Comparison of ENCODE assay signal across 8 cellular contexts in genomic region chr11:63614136-63614664, GRCh38. TPM values are rescaled to one million over a fixed set of nuclear protein-coding genes. Genes with fewer than 3 reads are reported as not detected.
DNase-seq lines count a peak whose midpoint lies in the region; ATAC-seq, FAIRE-seq and TF ChIP-seq lines count a peak whose summit lies in the region.

PLAAT3 (minus strand) TSS chr11:63614433; CDS start chr11:63614014, 419 bp downstream.

- no peak for TF ChIP-seq RAD21 in HepG2 (CRISPR knock-in tag; IDR thresholded peaks at IDR 0.05)

- H3K4me3 ChIP-seq in KMS-11 (IDR thresholded peaks at IDR 0.05; ENCODE audit: insufficient read depth, low read depth, low read length) (no peak within 1 kb of the TSS), duodenal mucosa (ENCODE audit: low read depth in 1 of 2, low read length in 2 of 2) (peak within 1 kb of the TSS; percentile 84 to 95), HepG2 (replicated peaks in 1 of 3; ENCODE audit: insufficient read depth in 1 of 3, low read depth in 2 of 3, low read length in 3 of 3) (peak within 1 kb of the TSS; percentile 24 to 28 (median 26); a peak in 4 of 6 replicates)

- no peak within 1 kb of the TSS for H3K27ac ChIP-seq in KMS-11
- H3K27ac ChIP-seq in duodenal mucosa (ENCODE audit: low read depth, low read length), result peak within 1 kb of the TSS; percentile 42
- H3K27ac ChIP-seq in HepG2 (ENCODE audit: extremely low read length, insufficient read depth, low read length), result no peak within 1 kb of the TSS

- H3K4me2 ChIP-seq in KMS-11 (no peak within 1 kb of the TSS), HepG2 (ENCODE audit: low read depth, low read length) (peak within 1 kb of the TSS; percentile 61)

- H3K36me3 ChIP-seq in KMS-11 (ENCODE audit: insufficient read depth), result no peaks in the 10 kb centered on the region
- no peaks in the 10 kb centered on the region for H3K36me3 ChIP-seq in duodenal mucosa (ENCODE audit: control insufficient read depth in 1 of 2, insufficient read depth in 2 of 2, low read length in 2 of 2)
- H3K36me3 ChIP-seq in HepG2 (replicated peaks in 1 of 2; ENCODE audit: control insufficient read depth in 1 of 2, insufficient read depth in 2 of 2, low read length in 2 of 2), result no peaks in the 10 kb centered on the region

- POLR2A ChIA-PET in HepG2 (lab: Yijun Ruan, JAX), result no interaction called here

- no peak for FAIRE-seq in HepG2 (lab: Jason Lieb, UNC)

- H3K27me3 ChIP-seq in KMS-11 (ENCODE audit: insufficient read depth, low read depth) (no peaks in the 10 kb centered on the region), duodenal mucosa (ENCODE audit: control insufficient read depth in 1 of 2, insufficient read depth in 2 of 2, low read length in 2 of 2) (no peaks in the 10 kb centered on the region), HepG2 (ENCODE audit: control insufficient read depth in 1 of 2, insufficient read depth in 2 of 2, low read length in 2 of 2) (no peaks in the 10 kb centered on the region)

- H4K20me1 ChIP-seq in KMS-11 (ENCODE audit: insufficient read depth), result no peaks in the 10 kb centered on the region
- no peaks in the 10 kb centered on the region for H4K20me1 ChIP-seq in HepG2 (ENCODE audit: insufficient read depth, low read length)

- BruUV-seq in HepG2 (replicated peaks; lab: Mats Ljungman, UMichigan), result no TSS peak

- CTCF ChIA-PET in HepG2 (lab: Yijun Ruan, JAX; ENCODE audit: low intra/inter-chr PET ratio, low total read pairs), result no interaction called here

- ATAC-seq in HepG2, result peak; percentile 76

- WGBS in HepG2 (ENCODE audit: low lambda C conversion rate), result 69% methylated on average over 35 of the region's 53 CpGs

- H3K9me3 ChIP-seq in duodenal mucosa (ENCODE audit: control insufficient read depth in 1 of 2, low read length in 2 of 2) (no peaks in the 10 kb centered on the region), HepG2 (ENCODE audit: low read length) (no peaks in the 10 kb centered on the region)

- in situ Hi-C loops in HepG2 (cut with HindIII; ENCODE audit: extremely low pct_ligation_motif_present, low pct_unique_long_range_greater_than_20kb), result no loop called here

- no peak for TF ChIP-seq CTCF in KMS-11 (conservative IDR thresholded peaks at IDR 0.05; ENCODE audit: low read depth, low read length)
- TF ChIP-seq CTCF in HepG2 (CRISPR knock-in tag; IDR thresholded peaks at IDR 0.05), result no peak

- TF ChIP-seq POLR2A in HepG2 (IDR thresholded peaks at IDR 0.05; ENCODE audit: insufficient read depth in 1 of 2, low read depth in 2 of 2, low read length in 2 of 2), result no peak

- intact Hi-C loops in HepG2 (cut with micrococcal nuclease; ENCODE audit: unreplicated experiment), result no loop called here

- TF ChIP-seq EP300 in HepG2 (IDR thresholded peaks at IDR 0.05; ENCODE audit: low read depth in 2 of 2, low read length in 2 of 2), result no peak
- TF ChIP-seq EP300 in HepG2 (CRISPR knock-in tag; IDR thresholded peaks at IDR 0.05; ENCODE audit: borderline replicate concordance), result no peak

- H2AFZ ChIP-seq in KMS-11 (ENCODE audit: low read depth) (peak within 1 kb of the TSS; percentile 34; the same call in 1 of the 2 replicates), HepG2 (ENCODE audit: low read length) (no peak within 1 kb of the TSS)

- peak; percentile 76 for DNase-seq in NCI-H748 (lab: John Stamatoyannopoulos, UW; ENCODE audit: unreplicated experiment)
- no peak for DNase-seq in NCI-H748 treated with DMSO at 0.1 percent for 48 hours (lab: John Stamatoyannopoulos, UW)
- peak; percentile 10 to 15 for DNase-seq in activated CD4-positive, alpha-beta T cell treated with anti-CD3 and anti-CD28 coated beads for 4 hours
- no peak for DNase-seq in HepG2 (ENCODE audit: low spot score)
- DNase-seq in stimulated activated CD4-positive, alpha-beta T cell treated with anti-CD3 and anti-CD28 coated beads, Interleukin-4, amount 100 ng/mL, for 1 hour, result peak; percentile 15
- DNase-seq in NCI-H128 (lab: John Stamatoyannopoulos, UW; ENCODE audit: unreplicated experiment), result no peak

- H3K79me2 ChIP-seq in KMS-11 (ENCODE audit: insufficient read depth, low read depth) (no peaks in the 10 kb centered on the region), HepG2 (ENCODE audit: insufficient read depth, low read length) (no peaks in the 10 kb centered on the region)

- H3K9ac ChIP-seq in KMS-11 (no peak within 1 kb of the TSS), duodenal mucosa (ENCODE audit: low read depth in 1 of 2, low read length in 2 of 2) (peak within 1 kb of the TSS; percentile 65 to 81), HepG2 (ENCODE audit: insufficient read depth, low read depth, low read length) (0 out of 2 replicates have a peak within 1 kb of the TSS, but pooled peaks have one; percentile 15)

- H3K4me1 ChIP-seq in KMS-11 (ENCODE audit: low read depth, poor library complexity, severe bottlenecking), result no peaks in the 10 kb centered on the region
- peaks cover 16 to 19% of the 10 kb centered on the region in 2 donors for H3K4me1 ChIP-seq in duodenal mucosa (ENCODE audit: control insufficient read depth in 1 of 2, insufficient read depth in 2 of 2, low read length in 2 of 2)
- H3K4me1 ChIP-seq in HepG2 (ENCODE audit: insufficient read depth, low read length), result peaks cover 42% of the 10 kb centered on the region

TF ChIP-seq in HepG2, 621 proteins besides CTCF, POLR2A, EP300 and RAD21 (continues in another document):
- no peak for TF ChIP-seq ZNF780A (CRISPR knock-in tag; IDR thresholded peaks at IDR 0.05)
- TF ChIP-seq ZIK1 (CRISPR knock-in tag; IDR thresholded peaks at IDR 0.05; ENCODE audit: borderline replicate concordance, low read depth), result no peak
- TF ChIP-seq TSC22D2 (CRISPR knock-in tag; IDR thresholded peaks at IDR 0.05; ENCODE audit: borderline replicate concordance), result no peak
- TF ChIP-seq, protein P1, sequence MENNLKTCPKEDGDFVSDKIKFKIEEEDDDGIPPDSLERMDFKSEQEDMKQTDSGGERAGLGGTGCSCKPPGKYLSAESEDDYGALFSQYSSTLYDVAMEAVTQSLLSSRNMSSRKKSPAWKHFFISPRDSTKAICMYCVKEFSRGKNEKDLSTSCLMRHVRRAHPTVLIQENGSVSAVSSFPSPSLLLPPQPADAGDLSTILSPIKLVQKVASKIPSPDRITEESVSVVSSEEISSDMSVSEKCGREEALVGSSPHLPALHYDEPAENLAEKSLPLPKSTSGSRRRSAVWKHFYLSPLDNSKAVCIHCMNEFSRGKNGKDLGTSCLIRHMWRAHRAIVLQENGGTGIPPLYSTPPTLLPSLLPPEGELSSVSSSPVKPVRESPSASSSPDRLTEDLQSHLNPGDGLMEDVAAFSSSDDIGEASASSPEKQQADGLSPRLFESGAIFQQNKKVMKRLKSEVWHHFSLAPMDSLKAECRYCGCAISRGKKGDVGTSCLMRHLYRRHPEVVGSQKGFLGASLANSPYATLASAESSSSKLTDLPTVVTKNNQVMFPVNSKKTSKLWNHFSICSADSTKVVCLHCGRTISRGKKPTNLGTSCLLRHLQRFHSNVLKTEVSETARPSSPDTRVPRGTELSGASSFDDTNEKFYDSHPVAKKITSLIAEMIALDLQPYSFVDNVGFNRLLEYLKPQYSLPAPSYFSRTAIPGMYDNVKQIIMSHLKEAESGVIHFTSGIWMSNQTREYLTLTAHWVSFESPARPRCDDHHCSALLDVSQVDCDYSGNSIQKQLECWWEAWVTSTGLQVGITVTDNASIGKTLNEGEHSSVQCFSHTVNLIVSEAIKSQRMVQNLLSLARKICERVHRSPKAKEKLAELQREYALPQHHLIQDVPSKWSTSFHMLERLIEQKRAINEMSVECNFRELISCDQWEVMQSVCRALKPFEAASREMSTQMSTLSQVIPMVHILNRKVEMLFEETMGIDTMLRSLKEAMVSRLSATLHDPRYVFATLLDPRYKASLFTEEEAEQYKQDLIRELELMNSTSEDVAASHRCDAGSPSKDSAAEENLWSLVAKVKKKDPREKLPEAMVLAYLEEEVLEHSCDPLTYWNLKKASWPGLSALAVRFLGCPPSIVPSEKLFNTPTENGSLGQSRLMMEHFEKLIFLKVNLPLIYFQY (CRISPR knock-in tag; IDR thresholded peaks at IDR 0.05; ENCODE audit: borderline replicate concordance), result 0 out of 2 replicates have a peak, but pooled peaks have one; percentile 23
- no peak for TF ChIP-seq ZNF746 (CRISPR knock-in tag; IDR thresholded peaks at IDR 0.05)
- no peak for TF ChIP-seq MYC (CRISPR knock-in tag; IDR thresholded peaks at IDR 0.05; ENCODE audit: borderline replicate concordance)
- TF ChIP-seq YY1 (IDR thresholded peaks at IDR 0.05; ENCODE audit: insufficient read depth, insufficient replicate concordance, low read depth, low read length), result peak; percentile 43
- TF ChIP-seq ZBTB38 (CRISPR knock-in tag; IDR thresholded peaks at IDR 0.05), result no peak
- peak; percentile 97 for TF ChIP-seq ZSCAN25 (CRISPR knock-in tag; IDR thresholded peaks at IDR 0.05)
- no peak for TF ChIP-seq SRY (CRISPR knock-in tag; IDR thresholded peaks at IDR 0.05)
- no peak for TF ChIP-seq PPARG (CRISPR knock-in tag; conservative IDR thresholded peaks at IDR 0.05)
- no peak for TF ChIP-seq SMC3 (IDR thresholded peaks at IDR 0.05; ENCODE audit: low read length)

RNA-seq across cellular contexts. Expression of gene PLAAT3, which starts in this region (rescaled TPM):
- 9.3 and 10.2 TPM in 2 replicates for total RNA-seq in HepG2 (2016; rRNA removed; fragmentation: Illumina TruSeq; extraction: Trizol)
- 3.6 and 6.6 TPM in 2 replicates for total RNA-seq in HepG2 (2016; cell fraction: cytosol; rRNA removed; fragmentation: Illumina TruSeq; extraction: Trizol; ENCODE audit: low read depth)
- 7.3 and 9.9 TPM in 2 replicates for total RNA-seq in HepG2 (2016; cell fraction: insoluble cytoplasmic fraction; rRNA removed; fragmentation: Illumina TruSeq; extraction: Trizol)
- 4.8 and 8.0 TPM in 2 replicates for total RNA-seq in HepG2 (2016; cell fraction: membrane; rRNA removed; fragmentation: Illumina TruSeq; extraction: Trizol)
- total RNA-seq in HepG2 (2016; cell fraction: nucleus; rRNA removed; fragmentation: Illumina TruSeq; extraction: Trizol), result 2.6 and 3.3 TPM in 2 replicates
- polyA plus RNA-seq in HepG2 (2011; rRNA removed), result 16.4 and 17.2 TPM in 2 replicates
- polyA plus RNA-seq in HepG2 (2011; cell fraction: cytosol; rRNA removed), result 235 and 350 TPM in 2 replicates
- 17.6 and 47.1 TPM in 2 replicates for polyA plus RNA-seq in HepG2 (2011; cell fraction: nucleus; rRNA removed)
- 9.6 and 14.5 TPM in 2 replicates for polyA plus RNA-seq in HepG2 (2012)
- polyA plus RNA-seq in HepG2 (2016; cell fraction: cytosol; fragmentation: Illumina TruSeq; extraction: Trizol; ENCODE audit: low read depth), result 6.6 and 11.3 TPM in 2 replicates
- 13.9 and 14.7 TPM in 2 replicates for polyA plus RNA-seq in HepG2 (2016; cell fraction: insoluble cytoplasmic fraction; fragmentation: Illumina TruSeq; extraction: Trizol; ENCODE audit: low read depth)
- 7.9 and 11.4 TPM in 2 replicates for polyA plus RNA-seq in HepG2 (2016; cell fraction: membrane; fragmentation: Illumina TruSeq; extraction: Trizol; ENCODE audit: low read depth)
- polyA plus RNA-seq in HepG2 (2016; cell fraction: nucleus; fragmentation: Illumina TruSeq; extraction: Trizol; ENCODE audit: insufficient read depth, low read depth), result 6.0 and 6.3 TPM in 2 replicates
- polyA minus RNA-seq in HepG2 (2011; rRNA and poly(A)+ RNA removed; ENCODE audit: low replicate concordance), result 18.0 and 61.6 TPM in 2 replicates
- 4.5 and 6.8 TPM in 2 replicates for polyA minus RNA-seq in HepG2 (2011; cell fraction: cytosol; rRNA and poly(A)+ RNA removed)
- 3.5 and 3.7 TPM in 2 replicates for polyA minus RNA-seq in HepG2 (2011; cell fraction: nucleus; rRNA and poly(A)+ RNA removed)

Comparison
In these comparisons a context has a peak if more than half of its experiments do, and no peak if none do; other contexts are left out.
1. DNase-seq: peak in NCI-H748 (single experiment), activated CD4-positive, alpha-beta T cell treated with anti-CD3 and anti-CD28 coated beads for 4 hours (2 of 2) and stimulated activated CD4-positive, alpha-beta T cell treated with anti-CD3 and anti-CD28 coated beads, Interleukin-4, amount 100 ng/mL, for 1 hour (single experiment); none in NCI-H748 treated with DMSO at 0.1 percent for 48 hours (single experiment), HepG2 (single experiment) and NCI-H128 (single experiment).